ENCODE assay signal across 9 cellular contexts in genomic region chr17:32264140-32264799, GRCh38. TPM values are rescaled to one million over a fixed set of nuclear protein-coding genes. Genes with fewer than 3 reads are reported as not detected.
A peak's percentile ranks its signal among the peaks of the same experiment; 100 is the strongest.
DNase-seq lines count a peak whose midpoint lies in the region; ATAC-seq and TF ChIP-seq lines count a peak whose summit lies in the region.
"Had no signal": no experiment of that assay in that cellular context is flagged by ENCODE, and none has a peak within 500 bp of the region (broad histone marks: within the 10 kb centered on the region; RNA-seq: fewer than 3 reads in every experiment).

No MANE protein-coding gene starts in this region.

- H3K27ac Mint-ChIP-seq in CD4-positive, alpha-beta T cell: no peak overlapping the region
- H3K27ac Mint-ChIP-seq in chondrocyte (ENCODE audit: unreplicated experiment) (no peak overlapping the region), nephron (peak overlapping the region in 1 of 3 experiments; percentile 23)

- H3K9ac ChIP-seq in HUES48 (ENCODE audit: low read depth, low read length): no peak overlapping the region

- H3K36me3 ChIP-seq in HUES48 (ENCODE audit: control insufficient read depth, insufficient read depth, low read length): no peaks in the 10 kb centered on the region

- DNase-seq in CD4-positive, alpha-beta T cell: no peak
- DNase-seq in chondrocyte (ENCODE audit: low spot score): no peak
- DNase-seq in H4 (ENCODE audit: low spot score): no peak
- DNase-seq in midbrain (lab: John Stamatoyannopoulos, UW): no peak

- H3K27me3 Mint-ChIP-seq in CD4-positive, alpha-beta T cell: peaks cover 81% of the 10 kb centered on the region
- H3K27me3 Mint-ChIP-seq in chondrocyte (ENCODE audit: low read depth) (peaks cover 54% of the 10 kb centered on the region), nephron (ENCODE audit: low read depth) (peaks cover 88% of the 10 kb centered on the region)

- peak overlapping the region; percentile 67 for H3K4me3 ChIP-seq in HUES48 (ENCODE audit: low read depth, low read length)
- H3K4me3 ChIP-seq: lung had no signal

- peak overlapping the region; percentile 89 for H3K4me3 Mint-ChIP-seq in CD4-positive, alpha-beta T cell
- H3K4me3 Mint-ChIP-seq in chondrocyte (ENCODE audit: unreplicated experiment): no peak overlapping the region
- peak overlapping the region; percentile 81 to 86 (median 82) for H3K4me3 Mint-ChIP-seq in nephron

- TF ChIP-seq CTCF in CD4-positive, alpha-beta T cell (IDR thresholded peaks at IDR 0.05): no peak
- TF ChIP-seq CTCF in chondrocyte (IDR thresholded peaks at IDR 0.05): peak; percentile 44
- peak in 2 of 3 experiments; percentile 26 to 29 for TF ChIP-seq CTCF in nephron (IDR thresholded peaks at IDR 0.05; ENCODE audit: unreplicated experiment in 3 of 3)

- no peaks in the 10 kb centered on the region for H3K9me3 Mint-ChIP-seq in CD4-positive, alpha-beta T cell
- H3K9me3 Mint-ChIP-seq in chondrocyte (ENCODE audit: low read depth) (no peaks in the 10 kb centered on the region), nephron (no peaks in the 10 kb centered on the region)

- intact Hi-C loops in CD4-positive, alpha-beta T cell (cut with DNase I, micrococcal nuclease): no loop called here

- POLR2A ChIA-PET in CD4-positive, alpha-beta T cell (lab: Charles Lee): no interaction called here

- ATAC-seq in CD4-positive, alpha-beta T cell (ENCODE audit: poor library complexity): no peak
- no peak for ATAC-seq in HG03196 (IDR thresholded peaks at IDR 0.05; ENCODE audit: unreplicated experiment)

- CTCF ChIA-PET in CD4-positive, alpha-beta T cell (lab: Charles Lee): interaction anchor here (1.7 kb wide), 1 partner anchor 11 kb away, joined by 4 read pairs; no protein-coding TSS in a partner anchor

- H3K27ac ChIP-seq in CD4-positive, alpha-beta T cell (ENCODE audit: low read depth, low read length): no peak overlapping the region
- no peak overlapping the region for H3K27ac ChIP-seq in HUES48 (ENCODE audit: low read depth, low read length)
- H3K27ac ChIP-seq: HL-60 had no signal

- H3K27me3 ChIP-seq in CD4-positive, alpha-beta T cell (ENCODE audit: control insufficient read depth, insufficient read depth, low read length): peaks cover 47% of the 10 kb centered on the region
- H3K27me3 ChIP-seq in HUES48 (ENCODE audit: control insufficient read depth, insufficient read depth, low read length): peaks cover 51% of the 10 kb centered on the region

- peaks cover 29% of the 10 kb centered on the region for H3K4me1 Mint-ChIP-seq in CD4-positive, alpha-beta T cell (ENCODE audit: low read depth)
- peaks cover 30% of the 10 kb centered on the region for H3K4me1 Mint-ChIP-seq in chondrocyte (ENCODE audit: low read depth)
- H3K4me1 Mint-ChIP-seq in nephron: peaks cover 42% of the 10 kb centered on the region

- no peaks in the 10 kb centered on the region for H3K36me3 Mint-ChIP-seq in CD4-positive, alpha-beta T cell (ENCODE audit: low read depth)
- H3K36me3 Mint-ChIP-seq in chondrocyte (ENCODE audit: low read depth): no peaks in the 10 kb centered on the region
- no peaks in the 10 kb centered on the region for H3K36me3 Mint-ChIP-seq in nephron (ENCODE audit: low read depth)

- no peaks in the 10 kb centered on the region for H3K9me3 ChIP-seq in CD4-positive, alpha-beta T cell (ENCODE audit: control insufficient read depth, low read length)
- no peaks in the 10 kb centered on the region for H3K9me3 ChIP-seq in HUES48 (ENCODE audit: control insufficient read depth, insufficient read depth, low read length)

- H3K4me1 ChIP-seq in HUES48 (ENCODE audit: control insufficient read depth, insufficient read depth, low read length): peaks cover 25% of the 10 kb centered on the region

RNA-seq across cellular contexts. Expression of gene RHBDL3, which starts 1.4 kb away (rescaled TPM):
- under 1 TPM in 1 of 2 experiments, not detected in 1; 0.08 TPM for total RNA-seq in CD4-positive, alpha-beta T cell
- total RNA-seq in chondrocyte: 0.10 to 0.27 TPM (median 0.25 TPM) in 3 replicates
- 2.9 and 3.6 TPM in 2 replicates for total RNA-seq in H4 (2014; rRNA removed; shearing (Covaris generic))
